In the genomic region with DNA sequence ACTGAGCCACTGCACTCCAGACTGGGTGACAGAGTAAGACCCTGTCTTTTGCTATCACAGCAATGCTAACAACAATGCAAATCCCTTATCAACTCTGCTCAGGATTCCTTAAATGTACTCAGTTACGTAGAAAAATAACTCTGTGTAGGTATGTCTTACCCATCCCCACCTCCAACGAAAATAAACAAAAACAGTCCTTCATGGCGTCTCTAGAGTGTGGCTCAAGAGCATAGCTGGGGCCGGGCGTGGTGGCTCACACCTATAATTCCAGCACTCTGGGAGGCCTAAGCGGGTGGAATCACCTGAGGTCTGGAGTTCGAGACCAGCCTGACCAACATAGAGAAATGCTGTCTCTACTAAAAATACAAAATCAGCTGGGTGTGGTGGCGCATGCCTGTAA, we compare ENCODE assay signal across 22 cellular contexts.
"Had no signal": no experiment of that assay in that cellular context is flagged by ENCODE, and none has a peak within 500 bp of the region (broad histone marks: within the 10 kb centered on the region; RNA-seq: fewer than 3 reads in every experiment).

No MANE protein-coding gene starts in this region.

- H3K27ac ChIP-seq: breast epithelium, SK-N-MC, VCaP had no signal

- ATAC-seq: activated CD8-positive, alpha-beta T cell treated with anti-CD3 and anti-CD28 coated beads, Interleukin-2, amount 10 ng/mL, durations not matched to agents 7 days and 5 days; activated naive CD4-positive, alpha-beta T cell treated with anti-CD3 and anti-CD28 coated beads, Interleukin-2, amount 50 U/mL, for 72 hours; activated T-cell treated with anti-CD3 and anti-CD28 coated beads, Interleukin-2, amount 50 U/mL, for 4 hours; Right ventricle myocardium inferior had no signal

- H3K27me3 ChIP-seq: breast epithelium had no signal

- H3K4me3 ChIP-seq: breast epithelium, SK-N-MC had no signal

- DNase-seq: activated CD4-positive, alpha-beta T cell treated with anti-CD3 and anti-CD28 coated beads for 4 hours; activated CD8-positive, alpha-beta memory T cell treated with anti-CD3 and anti-CD28 coated beads, Interleukin-2, amount 50 U/mL, for 48 hours; activated CD8-positive, alpha-beta T cell treated with anti-CD3 and anti-CD28 coated beads, Interleukin-2, amount 10 ng/mL, durations not matched to agents 7 days and 5 days; activated effector memory CD4-positive, alpha-beta T cell treated with anti-CD3 and anti-CD28 coated beads, Interleukin-2, amount 50 U/mL, for 16 hours; activated naive CD4-positive, alpha-beta T cell treated with Interleukin-2 at 50 U/mL for 16 hours; activated T-cell treated with anti-CD3 and anti-CD28 coated beads, Interleukin-2, amount 50 U/mL, for 4 hours; caudate nucleus; KG1; NCI-H1092; NCI-H1417 treated with DMSO at 0.1 percent for 48 hours; NCI-H1694; NCI-H2029 treated with DMSO at 0.1 percent for 48 hours; NCI-H345; NCI-H510A; NCI-H526 treated with DMSO at 0.1 percent for 48 hours; NCI-H82; T-helper 1 cell had no signal

- H3K36me3 ChIP-seq: breast epithelium had no signal

- H3K9me3 ChIP-seq: breast epithelium had no signal

- H3K4me3 Mint-ChIP-seq: activated CD8-positive, alpha-beta T cell treated with anti-CD3 and anti-CD28 coated beads, Interleukin-2, amount 10 ng/mL, durations not matched to agents 7 days and 5 days; activated T-cell treated with anti-CD3 and anti-CD28 coated beads, Interleukin-2, amount 50 U/mL, for 4 hours had no signal

- H3K27ac Mint-ChIP-seq: activated CD8-positive, alpha-beta T cell treated with anti-CD3 and anti-CD28 coated beads, Interleukin-2, amount 10 ng/mL, durations not matched to agents 7 days and 5 days had no signal

- H3K9me3 Mint-ChIP-seq: activated naive CD4-positive, alpha-beta T cell treated with anti-CD3 and anti-CD28 coated beads, Interleukin-2, amount 50 U/mL, for 72 hours; activated T-cell treated with anti-CD3 and anti-CD28 coated beads, Interleukin-2, amount 50 U/mL, for 4 hours had no signal
